Comparison of ENCODE assay signal across 27 cellular contexts in genomic region chr5:54692631-54693030, GRCh38.
"Had no signal": no experiment of that assay in that cellular context is flagged by ENCODE, and none has a peak within 500 bp of the region (broad histone marks: within the 10 kb centered on the region; RNA-seq: fewer than 3 reads in every experiment).

No MANE protein-coding gene starts in this region.

- DNase-seq: activated CD4-positive, alpha-beta memory T cell treated with anti-CD3 and anti-CD28 coated beads, Interleukin-2, amount 10 ng/mL, durations not matched to agents 7 days and 5 days; activated CD4-positive, alpha-beta T cell treated with anti-CD3 and anti-CD28 coated beads, Interleukin-2, amount 10 ng/mL, durations not matched to agents 24 days and 14 days; activated effector memory CD4-positive, alpha-beta T cell treated with Interleukin-2 at 50 U/mL for 16 hours; activated naive CD4-positive, alpha-beta T cell treated with anti-CD3 and anti-CD28 coated beads for 36 hours; activated naive CD8-positive, alpha-beta T cell treated with anti-CD3 and anti-CD28 coated beads, Interleukin-2, amount 10 ng/mL, durations not matched to agents 7 days and 5 days; activated T-cell treated with anti-CD3 and anti-CD28 coated beads, Interleukin-2, amount 50 U/mL, for 72 hours; amniotic stem cell; cortex of kidney; effector CD8-positive, alpha-beta T cell; hippocampal formation; left ventricle myocardium superior; mammary epithelial cell; natural killer cell; pancreas; psoas muscle; right lobe of liver; stimulated activated CD4-positive, alpha-beta T cell treated with anti-CD3 and anti-CD28 coated beads, Interleukin-2, amount 100 ng/mL, for 24 hours; stimulated activated CD8-positive, alpha-beta memory T cell treated with anti-CD3 and anti-CD28 coated beads, Interleukin-4, amount 100 ng/mL, for 48 hours; stimulated activated naive CD4-positive, alpha-beta T cell; T-cell; testis; upper lobe of right lung had no signal

- H3K27me3 ChIP-seq: pancreas, right lobe of liver, testis, upper lobe of right lung had no signal

- H3K9me3 ChIP-seq: pancreas, psoas muscle, right lobe of liver, testis, upper lobe of right lung had no signal

- H3K27ac Mint-ChIP-seq: activated CD4-positive, alpha-beta memory T cell treated with anti-CD3 and anti-CD28 coated beads, Interleukin-2, amount 10 ng/mL, durations not matched to agents 7 days and 5 days; activated CD4-positive, alpha-beta T cell treated with anti-CD3 and anti-CD28 coated beads, Interleukin-2, amount 10 ng/mL, durations not matched to agents 24 days and 14 days; activated naive CD4-positive, alpha-beta T cell treated with anti-CD3 and anti-CD28 coated beads for 36 hours; activated naive CD8-positive, alpha-beta T cell treated with anti-CD3 and anti-CD28 coated beads, Interleukin-2, amount 10 ng/mL, durations not matched to agents 7 days and 5 days; activated T-cell treated with anti-CD3 and anti-CD28 coated beads, Interleukin-2, amount 50 U/mL, for 72 hours; mesothelial cell of epicardium; natural killer cell; T-cell; T-helper 2 cell treated with Interferon-gamma antibody and Interleukin-4, amounts not matched to agents 5 μg/mL and 100 μg/mL, for 36 hours had no signal

- H3K4me1 ChIP-seq: pancreas, psoas muscle, right lobe of liver, testis had no signal

- H3K27me3 Mint-ChIP-seq: T-cell had no signal

- H3K9me3 Mint-ChIP-seq: activated naive CD4-positive, alpha-beta T cell treated with anti-CD3 and anti-CD28 coated beads for 36 hours; natural killer cell had no signal

- H3K4me3 ChIP-seq: pancreas, psoas muscle, right lobe of liver, skin epidermis, testis, upper lobe of right lung had no signal

- ATAC-seq: activated CD4-positive, CD25-positive, alpha-beta regulatory T cell treated with anti-CD3 and anti-CD28 coated beads, Interleukin-2, amount 50 U/mL, for 24 hours; activated T-cell treated with anti-CD3 and anti-CD28 coated beads, Interleukin-2, amount 50 U/mL, for 72 hours; left ventricle myocardium superior; natural killer cell; pancreas; psoas muscle; right lobe of liver; T-cell; upper lobe of right lung had no signal

- H3K36me3 Mint-ChIP-seq: T-cell had no signal

- H3K4me3 Mint-ChIP-seq: activated CD4-positive, alpha-beta memory T cell treated with anti-CD3 and anti-CD28 coated beads, Interleukin-2, amount 10 ng/mL, durations not matched to agents 7 days and 5 days; activated CD4-positive, alpha-beta T cell treated with anti-CD3 and anti-CD28 coated beads, Interleukin-2, amount 10 ng/mL, durations not matched to agents 24 days and 14 days; activated naive CD4-positive, alpha-beta T cell treated with anti-CD3 and anti-CD28 coated beads for 36 hours; activated naive CD8-positive, alpha-beta T cell treated with anti-CD3 and anti-CD28 coated beads, Interleukin-2, amount 10 ng/mL, durations not matched to agents 7 days and 5 days; activated T-cell treated with anti-CD3 and anti-CD28 coated beads, Interleukin-2, amount 50 U/mL, for 72 hours; mesothelial cell of epicardium; natural killer cell; T-cell; T-helper 2 cell treated with Interferon-gamma antibody and Interleukin-4, amounts not matched to agents 5 μg/mL and 100 μg/mL, for 36 hours had no signal

- H3K36me3 ChIP-seq: pancreas, right lobe of liver, upper lobe of right lung had no signal

- H3K4me1 Mint-ChIP-seq: activated naive CD8-positive, alpha-beta T cell treated with anti-CD3 and anti-CD28 coated beads, Interleukin-2, amount 10 ng/mL, durations not matched to agents 7 days and 5 days had no signal

- H3K27ac ChIP-seq: pancreas, psoas muscle, right lobe of liver, skin epidermis, testis, upper lobe of right lung, VCaP had no signal
